Comparison of ENCODE assay signal across 18 cellular contexts in genomic region chr12:24201258-24201970, GRCh38.
DNase-seq lines count a peak whose midpoint lies in the region; ATAC-seq and TF ChIP-seq lines count a peak whose summit lies in the region.
"Had no signal": no experiment of that assay in that cellular context is flagged by ENCODE, and none has a peak within 500 bp of the region (broad histone marks: within the 10 kb centered on the region; RNA-seq: fewer than 3 reads in every experiment).

No MANE protein-coding gene starts in this region.

- no peak overlapping the region for H3K27ac Mint-ChIP-seq in H9
- H3K27ac Mint-ChIP-seq: nephron progenitor cell had no signal

- H3K23me2 ChIP-seq in H9 (ENCODE audit: insufficient read length, low read depth, low read length, poor library complexity, severe bottlenecking): no peaks in the 10 kb centered on the region

- no peak overlapping the region for H3K14ac ChIP-seq in mesenchymal stem cell (ENCODE audit: low read length in 2 of 2)
- H3K14ac ChIP-seq in H9 (ENCODE audit: insufficient read depth, low read length): no peak overlapping the region

- no peak overlapping the region for H3K4me3 ChIP-seq in mesenchymal stem cell (ENCODE audit: insufficient read depth in 1 of 2, low read depth in 1 of 2, low read length in 2 of 2)
- H3K4me3 ChIP-seq in transverse colon: no peak overlapping the region
- H3K4me3 ChIP-seq: heart left ventricle, left ventricle myocardium inferior, right lobe of liver had no signal

- H3K4ac ChIP-seq in mesenchymal stem cell (ENCODE audit: low read depth in 1 of 2, low read length in 2 of 2) (no peak overlapping the region), H9 (ENCODE audit: low read depth, low read length) (no peak overlapping the region)

- H3K27me3 ChIP-seq in mesenchymal stem cell (ENCODE audit: control insufficient read depth in 1 of 2, insufficient read depth in 1 of 2, low read length in 2 of 2) (no peaks in the 10 kb centered on the region), H9 (ENCODE audit: insufficient read depth, low read length) (no peaks in the 10 kb centered on the region), transverse colon (no peaks in the 10 kb centered on the region)
- H3K27me3 ChIP-seq: heart left ventricle, right lobe of liver had no signal

- in situ Hi-C loops in transverse colon (cut with MboI; ENCODE audit: low pct_ligation_motif_present in 1 of 4, low pct_unique_long_range_greater_than_20kb in 1 of 4, low sequenced_read_pairs in 3 of 4): no loop called here

- TF ChIP-seq POLR2A in GM18505 (IDR thresholded peaks at IDR 0.05; ENCODE audit: borderline replicate concordance, extremely low read depth, insufficient read depth, insufficient read length) (no peak), transverse colon (IDR thresholded peaks at IDR 0.05) (no peak)

- H2BK12ac ChIP-seq in mesenchymal stem cell (ENCODE audit: low read length in 2 of 2) (no peak overlapping the region), H9 (ENCODE audit: insufficient read length, low read depth, low read length) (no peak overlapping the region)

- H3K36me3 Mint-ChIP-seq in H9 (ENCODE audit: insufficient read depth in 1 of 3, low read depth in 3 of 3): peaks cover 0 to 13% (median 6%) of the 10 kb centered on the region in 3 experiments; a peak in 5 of 7 replicates

- no peak overlapping the region for H4K8ac ChIP-seq in mesenchymal stem cell (ENCODE audit: low read length)
- no peak overlapping the region for H4K8ac ChIP-seq in H9 (replicated peaks; ENCODE audit: insufficient read length, low read depth, low read length)

- H3K4me1 ChIP-seq in mesenchymal stem cell (ENCODE audit: control insufficient read depth, insufficient read depth, low read depth, low read length) (peaks cover 12% of the 10 kb centered on the region), H9 (ENCODE audit: insufficient read depth, low read length) (no peaks in the 10 kb centered on the region; the same call in 1 of the 2 replicates), transverse colon (no peaks in the 10 kb centered on the region)
- H3K4me1 ChIP-seq: heart left ventricle, left ventricle myocardium inferior, right lobe of liver had no signal

- H3K9me3 ChIP-seq in mesenchymal stem cell (ENCODE audit: control insufficient read depth, low read length): no peaks in the 10 kb centered on the region
- H3K9me3 ChIP-seq in H9 (ENCODE audit: control insufficient read depth, low read depth, low read length): no peaks in the 10 kb centered on the region
- no peaks in the 10 kb centered on the region for H3K9me3 ChIP-seq in transverse colon
- H3K9me3 ChIP-seq: right lobe of liver, SK-N-SH had no signal

- H3K9me3 Mint-ChIP-seq in H9: peaks cover 7% of the 10 kb centered on the region in 2 experiments

- H2BK5ac ChIP-seq in mesenchymal stem cell (ENCODE audit: low read depth, low read length, poor library complexity, severe bottlenecking): no peak overlapping the region
- H2BK5ac ChIP-seq in H9 (ENCODE audit: insufficient read length, low read length): no peak overlapping the region

- no peaks in the 10 kb centered on the region for H3K79me2 ChIP-seq in H9 (ENCODE audit: insufficient read depth, low read length)

- WGBS in mesenchymal stem cell: 74% methylated on average over 2 of the region's 3 CpGs
- no CpG with 5 or more reads among the region's 3 CpGs for WGBS in H9 (ENCODE audit: extremely low coverage, insufficient read length, low lambda C conversion rate)
- 82 to 86% methylated on average over 3 of the region's 3 CpGs for WGBS in transverse colon (ENCODE audit: low coverage in 1 of 2), 2 donors

- H3K36me3 ChIP-seq in mesenchymal stem cell (ENCODE audit: control insufficient read depth in 1 of 2, insufficient read depth in 2 of 2, low read depth in 1 of 2, low read length in 2 of 2) (no peaks in the 10 kb centered on the region), transverse colon (no peaks in the 10 kb centered on the region)
- H3K36me3 ChIP-seq: heart left ventricle, left ventricle myocardium inferior, right lobe of liver had no signal

- DNase-seq in mesenchymal stem cell (no peak), midbrain (lab: John Stamatoyannopoulos, UW) (no peak), NCI-H526 (lab: John Stamatoyannopoulos, UW) (no peak), H9 (no peak), transverse colon (no peak)
- DNase-seq: activated naive CD4-positive, alpha-beta T cell treated with anti-CD3 and anti-CD28 coated beads, Interleukin-2, amount 50 U/mL, for 16 hours; central memory CD4-positive, alpha-beta T cell; H7; heart left ventricle; left ventricle myocardium inferior; NCI-H2029; nephron progenitor cell; right lobe of liver; SK-N-SH had no signal

- H3K18ac ChIP-seq in mesenchymal stem cell (ENCODE audit: low read depth in 1 of 2, low read length in 2 of 2): no peak overlapping the region
- no peak overlapping the region for H3K18ac ChIP-seq in H9 (ENCODE audit: insufficient read length, low read depth, low read length)

- no peak overlapping the region for H3K56ac ChIP-seq in H9 (ENCODE audit: insufficient read length, low read depth, low read length)

- H2BK15ac ChIP-seq in mesenchymal stem cell (ENCODE audit: low read depth, poor library complexity, severe bottlenecking): no peak overlapping the region
- no peak overlapping the region for H2BK15ac ChIP-seq in H9 (ENCODE audit: low read depth, low read length)

- intact Hi-C loops in transverse colon (cut with DNase I; ENCODE audit: low total_unique reads): no loop called here

- H2AFZ ChIP-seq in mesenchymal stem cell (ENCODE audit: low read depth, low read length): no peak overlapping the region
- H2AFZ ChIP-seq in H9 (ENCODE audit: low read length): no peak overlapping the region

- H3K4me1 Mint-ChIP-seq in H9: peaks cover 14 to 16% of the 10 kb centered on the region in 2 experiments

- peak; percentile 48 for ATAC-seq in GM18505 (IDR thresholded peaks at IDR 0.05; ENCODE audit: unreplicated experiment)
- ATAC-seq in GM19463 (IDR thresholded peaks at IDR 0.05; ENCODE audit: unreplicated experiment): peak; percentile 49
- ATAC-seq in HG03378 (IDR thresholded peaks at IDR 0.05; ENCODE audit: unreplicated experiment): peak; percentile 56
- ATAC-seq: heart left ventricle had no signal

- no peaks in the 10 kb centered on the region for H3K79me1 ChIP-seq in mesenchymal stem cell (replicated peaks; ENCODE audit: low read length, poor library complexity, severe bottlenecking)
- no peaks in the 10 kb centered on the region for H3K79me1 ChIP-seq in H9 (ENCODE audit: insufficient read depth, low read depth, low read length, poor library complexity, severe bottlenecking)

- H3K23ac ChIP-seq in mesenchymal stem cell (ENCODE audit: low read length in 2 of 2) (no peak overlapping the region), H9 (ENCODE audit: insufficient read length, low read depth, low read length) (no peak overlapping the region)

- H3K4me3 Mint-ChIP-seq in H9: no peak overlapping the region
- H3K4me3 Mint-ChIP-seq: nephron progenitor cell had no signal

- TF ChIP-seq CTCF in H9 (conservative IDR thresholded peaks at IDR 0.05) (no peak), transverse colon (IDR thresholded peaks at IDR 0.05) (no peak)

- no peak overlapping the region for H2BK20ac ChIP-seq in H9 (ENCODE audit: low read depth, low read length, poor library complexity, severe bottlenecking)

- H2AK5ac ChIP-seq in mesenchymal stem cell (ENCODE audit: low read length, severe bottlenecking): no peak overlapping the region
- no peak overlapping the region for H2AK5ac ChIP-seq in H9 (ENCODE audit: insufficient read length, low read length)

- H4K91ac ChIP-seq in mesenchymal stem cell (ENCODE audit: low read length) (no peak overlapping the region), H9 (ENCODE audit: insufficient read length, low read depth, low read length) (no peak overlapping the region)

- H3K4me2 ChIP-seq in mesenchymal stem cell (ENCODE audit: low read length, poor library complexity, severe bottlenecking) (peak overlapping the region; percentile 11), H9 (ENCODE audit: insufficient read depth, insufficient read length, low read length) (no peak overlapping the region)
- H3K4me2 ChIP-seq: SK-N-SH had no signal

- no peak overlapping the region for H2BK120ac ChIP-seq in mesenchymal stem cell (ENCODE audit: low read depth, low read length)
- no peak overlapping the region for H2BK120ac ChIP-seq in H9 (ENCODE audit: low read depth, low read length, poor library complexity, severe bottlenecking)

- H4K5ac ChIP-seq in H9 (ENCODE audit: insufficient read length, low read depth, low read length): no peak overlapping the region

- H3T11ph ChIP-seq in H9 (ENCODE audit: low read length): no peak overlapping the region

- no peaks in the 10 kb centered on the region for H4K20me1 ChIP-seq in H9 (ENCODE audit: control insufficient read depth, insufficient read depth, insufficient read length)

- H3K27ac ChIP-seq in mesenchymal stem cell (ENCODE audit: low read length, poor library complexity, severe bottlenecking): peak overlapping the region; percentile 51
- H3K27ac ChIP-seq in H9 (ENCODE audit: insufficient read length, low read depth, low read length): no peak overlapping the region
- H3K27ac ChIP-seq in transverse colon: no peak overlapping the region
- H3K27ac ChIP-seq: C4-2B, heart left ventricle, left ventricle myocardium inferior, right lobe of liver had no signal

- H3K9ac ChIP-seq in mesenchymal stem cell (ENCODE audit: low read length) (no peak overlapping the region), H9 (ENCODE audit: extremely low read depth, insufficient read length, low read length) (no peak overlapping the region)
- H3K9ac ChIP-seq: SK-N-SH had no signal

- H3K27me3 Mint-ChIP-seq in H9 (ENCODE audit: low read depth): no peaks in the 10 kb centered on the region

- TF ChIP-seq EP300 in transverse colon (IDR thresholded peaks at IDR 0.05; ENCODE audit: low read depth): no peak
